Comparison of ENCODE assay signal across 17 cellular contexts in genomic region chr15:48361690-48362089, GRCh38.
"Had no signal": no experiment of that assay in that cellular context is flagged by ENCODE, and none has a peak within 500 bp of the region (broad histone marks: within the 10 kb centered on the region; RNA-seq: fewer than 3 reads in every experiment).

No MANE protein-coding gene starts in this region.

- H3K27ac Mint-ChIP-seq: activated B cell treated with CpG ODN at 0.5 μM for 24 hours; activated CD8-positive, alpha-beta T cell treated with anti-CD3 and anti-CD28 coated beads for 36 hours; activated naive CD8-positive, alpha-beta T cell; neural progenitor cell had no signal

- H3K9me3 Mint-ChIP-seq: activated B cell treated with CpG ODN at 0.5 μM for 24 hours; activated CD8-positive, alpha-beta T cell treated with anti-CD3 and anti-CD28 coated beads for 36 hours; central memory CD8-positive, alpha-beta T cell; neural progenitor cell had no signal

- H3K4me3 ChIP-seq: neural progenitor cell, pancreas, stomach, testis had no signal

- DNase-seq: activated B cell treated with CpG ODN at 0.5 μM for 24 hours; activated CD4-positive, alpha-beta T cell treated with anti-CD3 and anti-CD28 coated beads for 48 hours; activated CD8-positive, alpha-beta T cell treated with anti-CD3 and anti-CD28 coated beads for 36 hours; activated gamma-delta T cell; activated T-cell treated with anti-CD3 and anti-CD28 coated beads, Interleukin-2, amount 50 U/mL, for 48 hours; amniotic stem cell; effector CD8-positive, alpha-beta T cell; midbrain; pancreas; stimulated activated CD4-positive, alpha-beta T cell treated with anti-CD3 and anti-CD28 coated beads, Interleukin-1b, Interleukin-23, amount 100 ng/mL, for 48 hours; stomach; testis had no signal

- H3K9ac ChIP-seq: neural progenitor cell had no signal

- ATAC-seq: activated CD8-positive, alpha-beta T cell treated with anti-CD3 and anti-CD28 coated beads for 36 hours; pancreas; sciatic nerve had no signal

- H3K36me3 Mint-ChIP-seq: activated naive CD8-positive, alpha-beta T cell; brain; neural progenitor cell had no signal

- H3K36me3 ChIP-seq: neural progenitor cell, pancreas, stomach had no signal

- H3K27ac ChIP-seq: neural progenitor cell, pancreas, stomach, testis had no signal

- H3K4me1 ChIP-seq: pancreas, testis had no signal

- H3K27me3 ChIP-seq: neural progenitor cell, pancreas, stomach, testis had no signal

- H3K9me3 ChIP-seq: pancreas, stomach, testis had no signal

- H3K4me2 ChIP-seq: neural progenitor cell had no signal

- H2AFZ ChIP-seq: neural progenitor cell had no signal

- H3K4me3 Mint-ChIP-seq: activated B cell treated with CpG ODN at 0.5 μM for 24 hours; activated CD8-positive, alpha-beta T cell treated with anti-CD3 and anti-CD28 coated beads for 36 hours; activated naive CD8-positive, alpha-beta T cell; brain; central memory CD8-positive, alpha-beta T cell; neural progenitor cell had no signal
